34 cellular contexts compared by ENCODE assay signal in genomic region chr16:86470964-86471363, GRCh38. TPM values are rescaled to one million over a fixed set of nuclear protein-coding genes. Genes with fewer than 3 reads are reported as not detected.
"Had no signal": no experiment of that assay in that cellular context is flagged by ENCODE, and none has a peak within 500 bp of the region (broad histone marks: within the 10 kb centered on the region; RNA-seq: fewer than 3 reads in every experiment).

No MANE protein-coding gene starts in this region.

- H3K27me3 ChIP-seq: body of pancreas, colonic mucosa had no signal

- H3K4me3 ChIP-seq: adrenal gland, body of pancreas, colonic mucosa, dorsolateral prefrontal cortex had no signal

- H3K9me3 ChIP-seq: adrenal gland, colonic mucosa had no signal

- DNase-seq: activated B cell treated with CpG ODN at 0.5 μM for 24 hours; activated CD4-positive, alpha-beta memory T cell treated with anti-CD3 and anti-CD28 coated beads for 36 hours; activated CD4-positive, alpha-beta T cell treated with anti-CD3 and anti-CD28 coated beads for 48 hours; activated CD4-positive, alpha-beta T cell treated with anti-CD3 and anti-CD28 coated beads, Interleukin-2, amount 50 U/mL, for 1 hour; activated CD8-positive, alpha-beta memory T cell treated with anti-CD3 and anti-CD28 coated beads, Interleukin-2, amount 10 ng/mL, durations not matched to agents 7 days and 5 days; activated CD8-positive, alpha-beta memory T cell treated with anti-CD3 and anti-CD28 coated beads, Interleukin-2, amount 50 U/mL, for 4 hours; activated CD8-positive, alpha-beta T cell treated with anti-CD3 and anti-CD28 coated beads, Interleukin-2, amount 10 ng/mL, durations not matched to agents 7 days and 5 days; activated effector memory CD4-positive, alpha-beta T cell treated with anti-CD3 and anti-CD28 coated beads, Interleukin-2, amount 50 U/mL, for 16 hours; activated naive CD4-positive, alpha-beta T cell treated with anti-CD3 and anti-CD28 coated beads for 36 hours; activated naive CD8-positive, alpha-beta T cell treated with anti-CD3 and anti-CD28 coated beads for 36 hours; activated naive CD8-positive, alpha-beta T cell treated with anti-CD3 and anti-CD28 coated beads, Interleukin-2, amount 50 U/mL, for 24 hours; activated T-cell treated with anti-CD3 and anti-CD28 coated beads, Interleukin-2, amount 50 U/mL, for 1 hour; activated T-cell treated with anti-CD3 and anti-CD28 coated beads, Interleukin-2, amount 50 U/mL, for 48 hours; adrenal gland; amygdala; aorta; body of pancreas; central memory CD4-positive, alpha-beta T cell; cerebellar nuclear complex; colonic mucosa; dorsolateral prefrontal cortex; effector memory CD4-positive, alpha-beta T cell; endodermal cell; foreskin fibroblast; head of caudate nucleus; T-helper 1 cell; T-helper 17 cell; T1000; WERI-Rb-1 had no signal

- H3K4me1 ChIP-seq: adrenal gland, body of pancreas, colonic mucosa had no signal

- ATAC-seq: activated CD4-positive, CD25-positive, alpha-beta regulatory T cell treated with anti-CD3 and anti-CD28 coated beads, Interleukin-2, amount 50 U/mL, for 24 hours; activated CD8-positive, alpha-beta memory T cell treated with anti-CD3 and anti-CD28 coated beads, Interleukin-2, amount 10 ng/mL, durations not matched to agents 7 days and 5 days; activated CD8-positive, alpha-beta T cell treated with anti-CD3 and anti-CD28 coated beads, Interleukin-2, amount 10 ng/mL, durations not matched to agents 7 days and 5 days; activated naive CD8-positive, alpha-beta T cell treated with anti-CD3 and anti-CD28 coated beads, Interleukin-2, amount 50 U/mL, for 24 hours; body of pancreas; esophagus mucosa; T-helper 17 cell had no signal

- H3K27ac ChIP-seq: adrenal gland, body of pancreas, colonic mucosa, dorsolateral prefrontal cortex, WERI-Rb-1 had no signal

- H3K36me3 ChIP-seq: adrenal gland, colonic mucosa, WERI-Rb-1 had no signal

RNA-seq across cellular contexts. Expression of gene FOXF1, which starts 39.4 kb away (rescaled TPM):
- total RNA-seq: activated B cell treated with CpG ODN at 0.5 μM for 24 hours; activated CD4-positive, alpha-beta memory T cell treated with anti-CD3 and anti-CD28 coated beads for 36 hours; activated CD8-positive, alpha-beta memory T cell treated with anti-CD3 and anti-CD28 coated beads for 36 hours; activated CD8-positive, alpha-beta memory T cell treated with anti-CD3 and anti-CD28 coated beads, Interleukin-2, amount 10 ng/mL, durations not matched to agents 7 days and 5 days; activated CD8-positive, alpha-beta T cell treated with anti-CD3 and anti-CD28 coated beads, Interleukin-2, amount 10 ng/mL, durations not matched to agents 7 days and 5 days; activated naive CD4-positive, alpha-beta T cell treated with anti-CD3 and anti-CD28 coated beads for 36 hours; activated naive CD8-positive, alpha-beta T cell treated with anti-CD3 and anti-CD28 coated beads for 36 hours; activated T-helper 1 cell treated with anti-CD3 and anti-CD28 coated beads, Interleukin-12 subunit alpha, Interleukin-12 subunit beta, Interleukin-2, Interleukin-4 antibody, amounts not matched to agents 30 ng/mL and 10 ng/mL and 1 ng/mL, durations not matched to agents 14 hours and 24 hours and 36 hours; activated T-helper 2 cell treated with anti-CD3 and anti-CD28 coated beads, Interferon-gamma antibody, Interleukin-2, Interleukin-4, amounts not matched to agents 10 μg/mL and 5 μg/mL and 100 μg/mL, durations not matched to agents 14 hours and 24 hours and 36 hours; endodermal cell; T-helper 17 cell had no signal
